1 cellular context compared by ENCODE assay signal in genomic region chr18:69992776-69993175, GRCh38.
TF ChIP-seq lines count a peak whose summit lies in the region.

No MANE protein-coding gene starts in this region.

TF ChIP-seq in GM23338, 12 proteins besides CTCF, POLR2A, EP300 and RAD21:
- no peak for TF ChIP-seq ETS1 (IDR thresholded peaks at IDR 0.05)
- TF ChIP-seq STAT1 (IDR thresholded peaks at IDR 0.05; ENCODE audit: unreplicated experiment): no peak
- TF ChIP-seq ZNF114 (CRISPR knock-in tag; IDR thresholded peaks at IDR 0.05): no peak
- no peak for TF ChIP-seq ZNF331 (CRISPR knock-in tag; IDR thresholded peaks at IDR 0.05; ENCODE audit: low read depth)
- no peak for TF ChIP-seq POLR2AphosphoS5 (IDR thresholded peaks at IDR 0.05; ENCODE audit: low read depth)
- TF ChIP-seq CREB1 (CRISPR knock-in tag; IDR thresholded peaks at IDR 0.05; ENCODE audit: low read depth): no peak
- no peak for TF ChIP-seq EZH2phosphoT487 (IDR thresholded peaks at IDR 0.05; ENCODE audit: unreplicated experiment)
- no peak for TF ChIP-seq NANOG (IDR thresholded peaks at IDR 0.05; ENCODE audit: borderline replicate concordance)
- TF ChIP-seq EZH2 (IDR thresholded peaks at IDR 0.05; ENCODE audit: low read depth, unreplicated experiment): no peak
